15 cellular contexts compared by ENCODE assay signal in the genomic region with DNA sequence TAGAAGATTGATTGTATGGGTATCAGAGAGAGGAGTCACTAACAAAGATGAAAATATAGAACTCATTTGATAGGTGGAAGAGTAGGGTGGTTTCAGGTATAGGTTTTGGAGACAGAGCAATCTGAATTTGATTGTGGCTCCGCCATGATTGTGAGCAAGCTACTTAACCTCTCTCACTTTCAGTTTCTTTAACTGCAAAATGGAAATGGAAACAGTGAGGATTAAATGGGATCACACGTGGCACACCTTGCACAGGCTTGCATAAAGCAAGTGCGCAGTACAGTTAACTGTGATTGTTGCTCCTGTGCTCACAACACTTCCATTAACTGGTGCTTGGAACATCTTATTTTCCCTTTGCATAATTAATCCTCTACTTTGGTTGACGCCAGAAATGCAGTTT. TPM values are rescaled to one million over a fixed set of nuclear protein-coding genes. Genes with fewer than 3 reads are reported as not detected.
DNase-seq lines count a peak whose midpoint lies in the region; ATAC-seq and TF ChIP-seq lines count a peak whose summit lies in the region.
"Had no signal": no experiment of that assay in that cellular context is flagged by ENCODE, and none has a peak within 500 bp of the region (broad histone marks: within the 10 kb centered on the region; RNA-seq: fewer than 3 reads in every experiment).

No MANE protein-coding gene starts in this region.

- peaks cover 24% of the 10 kb centered on the region for H3K4me1 ChIP-seq in CD4-positive, CD25-positive, alpha-beta regulatory T cell (ENCODE audit: control insufficient read depth, insufficient read depth, low read length, poor library complexity, severe bottlenecking)
- peaks cover 11% of the 10 kb centered on the region for H3K4me1 ChIP-seq in KMS-11 (ENCODE audit: low read depth, poor library complexity, severe bottlenecking)
- no peaks in the 10 kb centered on the region for H3K4me1 ChIP-seq in thyroid gland
- peaks cover 7 to 8% of the 10 kb centered on the region in 2 donors for H3K4me1 ChIP-seq in gastrocnemius medialis
- H3K4me1 ChIP-seq: Caco-2, HAP-1 had no signal

- H3K4me3 ChIP-seq in CD4-positive, CD25-positive, alpha-beta regulatory T cell (ENCODE audit: low read depth, low read length) = no peak overlapping the region
- H3K4me3 ChIP-seq in KMS-11 (IDR thresholded peaks at IDR 0.05; ENCODE audit: insufficient read depth, low read depth, low read length) (no peak overlapping the region), thyroid gland (replicated peaks in 1 of 3) (no peak overlapping the region), gastrocnemius medialis (no peak overlapping the region)
- H3K4me3 ChIP-seq: HAP-1 had no signal

- DNase-seq in activated CD8-positive, alpha-beta T cell treated with anti-CD3 and anti-CD28 coated beads for 36 hours = no peak
- no peak for DNase-seq in activated CD8-positive, alpha-beta T cell treated with anti-CD3 and anti-CD28 coated beads, Interleukin-2, amount 10 ng/mL, durations not matched to agents 7 days and 5 days
- DNase-seq in CD4-positive, CD25-positive, alpha-beta regulatory T cell = no peak
- no peak for DNase-seq in thyroid gland
- no peak for DNase-seq in gastrocnemius medialis
- DNase-seq: C1 segment of cervical spinal cord; Caco-2; CD8-positive, alpha-beta memory T cell; DND-41; GF-D8 had no signal

- no peaks in the 10 kb centered on the region for H3K9me3 ChIP-seq in CD4-positive, CD25-positive, alpha-beta regulatory T cell (ENCODE audit: control insufficient read depth in 2 of 2, low read length in 2 of 2)
- H3K9me3 ChIP-seq in thyroid gland (no peaks in the 10 kb centered on the region), gastrocnemius medialis (no peaks in the 10 kb centered on the region)
- H3K9me3 ChIP-seq: Caco-2 had no signal

- no peak overlapping the region for H3K27ac Mint-ChIP-seq in activated CD8-positive, alpha-beta T cell treated with anti-CD3 and anti-CD28 coated beads for 36 hours
- no peak overlapping the region for H3K27ac Mint-ChIP-seq in activated CD8-positive, alpha-beta T cell treated with anti-CD3 and anti-CD28 coated beads, Interleukin-2, amount 10 ng/mL, durations not matched to agents 7 days and 5 days
- H3K27ac Mint-ChIP-seq in CD4-positive, CD25-positive, alpha-beta regulatory T cell = peak overlapping the region in 2 of 3 donors; percentile 46 to 53
- no peak overlapping the region for H3K27ac Mint-ChIP-seq in activated T-helper 17 cell treated with anti-CD3 and anti-CD28 coated beads, Interleukin-2, amount 50 U/mL, for 72 hours
- H3K27ac Mint-ChIP-seq: B cell had no signal

- H3K27ac ChIP-seq in CD4-positive, CD25-positive, alpha-beta regulatory T cell (ENCODE audit: insufficient read depth, low read length, poor library complexity, severe bottlenecking) = no peak overlapping the region
- peak overlapping the region; percentile 66 for H3K27ac ChIP-seq in KMS-11
- H3K27ac ChIP-seq in thyroid gland = no peak overlapping the region
- no peak overlapping the region for H3K27ac ChIP-seq in gastrocnemius medialis

- peaks cover 4% of the 10 kb centered on the region for H3K36me3 ChIP-seq in CD4-positive, CD25-positive, alpha-beta regulatory T cell (ENCODE audit: control insufficient read depth, insufficient read depth, low read length)
- H3K36me3 ChIP-seq in KMS-11 (ENCODE audit: insufficient read depth) = no peaks in the 10 kb centered on the region
- no peaks in the 10 kb centered on the region for H3K36me3 ChIP-seq in thyroid gland
- no peaks in the 10 kb centered on the region for H3K36me3 ChIP-seq in gastrocnemius medialis
- H3K36me3 ChIP-seq: HAP-1 had no signal

- no peaks in the 10 kb centered on the region for H4K20me1 ChIP-seq in KMS-11 (ENCODE audit: insufficient read depth)

- POLR2A ChIA-PET in activated CD8-positive, alpha-beta T cell treated with anti-CD3 and anti-CD28 coated beads for 36 hours (lab: Charles Lee) = no interaction called here
- POLR2A ChIA-PET in activated CD8-positive, alpha-beta T cell treated with anti-CD3 and anti-CD28 coated beads, Interleukin-2, amount 10 ng/mL, durations not matched to agents 7 days and 5 days (lab: Charles Lee) = interaction anchor here (0.9 kb wide), 1 partner anchor 13 kb away, joined by 3 read pairs; no protein-coding TSS in a partner anchor

- peak overlapping the region; percentile 72 for H2AFZ ChIP-seq in KMS-11 (ENCODE audit: low read depth)

- no peak for TF ChIP-seq POLR2A in thyroid gland (IDR thresholded peaks at IDR 0.05)
- no peak for TF ChIP-seq POLR2A in gastrocnemius medialis (IDR thresholded peaks at IDR 0.05)

- in situ Hi-C loops in gastrocnemius medialis (cut with MboI; ENCODE audit: low sequenced_read_pairs in 4 of 4) = no loop called here

- peak; percentile 24 for ATAC-seq in activated CD8-positive, alpha-beta T cell treated with anti-CD3 and anti-CD28 coated beads for 36 hours
- ATAC-seq in activated CD8-positive, alpha-beta T cell treated with anti-CD3 and anti-CD28 coated beads, Interleukin-2, amount 10 ng/mL, durations not matched to agents 7 days and 5 days = no peak
- ATAC-seq in CD4-positive, CD25-positive, alpha-beta regulatory T cell (ENCODE audit: low read depth in 2 of 2) = no peak
- ATAC-seq in activated T-helper 17 cell treated with anti-CD3 and anti-CD28 coated beads, Interleukin-2, amount 50 U/mL, for 72 hours (replicated peaks) = peak; percentile 60
- no peak for ATAC-seq in gastrocnemius medialis
- ATAC-seq: HepG2 had no signal

- H3K27me3 ChIP-seq in CD4-positive, CD25-positive, alpha-beta regulatory T cell (ENCODE audit: control insufficient read depth, insufficient read depth, low read length) = no peaks in the 10 kb centered on the region
- H3K27me3 ChIP-seq in KMS-11 (ENCODE audit: insufficient read depth, low read depth) (no peaks in the 10 kb centered on the region), thyroid gland (no peaks in the 10 kb centered on the region), gastrocnemius medialis (no peaks in the 10 kb centered on the region)

- H3K27me3 Mint-ChIP-seq in activated CD8-positive, alpha-beta T cell treated with anti-CD3 and anti-CD28 coated beads for 36 hours = no peaks in the 10 kb centered on the region
- H3K27me3 Mint-ChIP-seq in activated CD8-positive, alpha-beta T cell treated with anti-CD3 and anti-CD28 coated beads, Interleukin-2, amount 10 ng/mL, durations not matched to agents 7 days and 5 days (ENCODE audit: low read depth) = peaks cover 4% of the 10 kb centered on the region
- no peaks in the 10 kb centered on the region for H3K27me3 Mint-ChIP-seq in CD4-positive, CD25-positive, alpha-beta regulatory T cell
- H3K27me3 Mint-ChIP-seq in activated T-helper 17 cell treated with anti-CD3 and anti-CD28 coated beads, Interleukin-2, amount 50 U/mL, for 72 hours = no peaks in the 10 kb centered on the region
- H3K27me3 Mint-ChIP-seq: CD8-positive, alpha-beta memory T cell had no signal

- H3K9ac ChIP-seq in KMS-11 = peak overlapping the region; percentile 32; the same call in 1 of the 2 replicates

- H3K4me2 ChIP-seq in KMS-11 = peak overlapping the region; percentile 31

- H3K4me1 Mint-ChIP-seq in activated CD8-positive, alpha-beta T cell treated with anti-CD3 and anti-CD28 coated beads for 36 hours (ENCODE audit: low read depth) = peaks cover 22% of the 10 kb centered on the region
- H3K4me1 Mint-ChIP-seq in activated CD8-positive, alpha-beta T cell treated with anti-CD3 and anti-CD28 coated beads, Interleukin-2, amount 10 ng/mL, durations not matched to agents 7 days and 5 days (ENCODE audit: low read depth) = no peaks in the 10 kb centered on the region
- peaks cover 23 to 66% (median 46%) of the 10 kb centered on the region in 4 donors for H3K4me1 Mint-ChIP-seq in CD4-positive, CD25-positive, alpha-beta regulatory T cell
- H3K4me1 Mint-ChIP-seq in activated T-helper 17 cell treated with anti-CD3 and anti-CD28 coated beads, Interleukin-2, amount 50 U/mL, for 72 hours = peaks cover 11% of the 10 kb centered on the region
- H3K4me1 Mint-ChIP-seq: B cell had no signal

- H3K79me2 ChIP-seq in KMS-11 (ENCODE audit: insufficient read depth, low read depth) = no peaks in the 10 kb centered on the region

- WGBS in thyroid gland, 2 donors = 93 to 94% methylated on average over 4 of the region's 4 CpGs

- H3K4me3 Mint-ChIP-seq in activated CD8-positive, alpha-beta T cell treated with anti-CD3 and anti-CD28 coated beads for 36 hours = no peak overlapping the region
- H3K4me3 Mint-ChIP-seq in activated CD8-positive, alpha-beta T cell treated with anti-CD3 and anti-CD28 coated beads, Interleukin-2, amount 10 ng/mL, durations not matched to agents 7 days and 5 days = no peak overlapping the region
- H3K4me3 Mint-ChIP-seq in CD4-positive, CD25-positive, alpha-beta regulatory T cell = no peak overlapping the region
- H3K4me3 Mint-ChIP-seq in activated T-helper 17 cell treated with anti-CD3 and anti-CD28 coated beads, Interleukin-2, amount 50 U/mL, for 72 hours = no peak overlapping the region
- H3K4me3 Mint-ChIP-seq: B cell had no signal

- peaks cover 13% of the 10 kb centered on the region for H3K36me3 Mint-ChIP-seq in activated CD8-positive, alpha-beta T cell treated with anti-CD3 and anti-CD28 coated beads for 36 hours (ENCODE audit: low read depth)
- H3K36me3 Mint-ChIP-seq in activated CD8-positive, alpha-beta T cell treated with anti-CD3 and anti-CD28 coated beads, Interleukin-2, amount 10 ng/mL, durations not matched to agents 7 days and 5 days (ENCODE audit: low read depth) = no peaks in the 10 kb centered on the region
- peaks cover 48% of the 10 kb centered on the region for H3K36me3 Mint-ChIP-seq in CD4-positive, CD25-positive, alpha-beta regulatory T cell
- no peaks in the 10 kb centered on the region for H3K36me3 Mint-ChIP-seq in activated T-helper 17 cell treated with anti-CD3 and anti-CD28 coated beads, Interleukin-2, amount 50 U/mL, for 72 hours (ENCODE audit: low read depth)

- no peak for TF ChIP-seq CTCF in activated CD8-positive, alpha-beta T cell treated with anti-CD3 and anti-CD28 coated beads for 36 hours (IDR thresholded peaks at IDR 0.05)
- TF ChIP-seq CTCF in KMS-11 (conservative IDR thresholded peaks at IDR 0.05; ENCODE audit: low read depth, low read length) (no peak), thyroid gland (IDR thresholded peaks at IDR 0.05) (no peak), gastrocnemius medialis (IDR thresholded peaks at IDR 0.05 in 4 of 5, conservative IDR thresholded peaks at IDR 0.05 in 1 of 5) (no peak)

- intact Hi-C loops in activated CD8-positive, alpha-beta T cell treated with anti-CD3 and anti-CD28 coated beads for 36 hours (cut with micrococcal nuclease) = no loop called here
- intact Hi-C loops in thyroid gland (cut with DNase I) = no loop called here
- intact Hi-C loops in gastrocnemius medialis (cut with DNase I; ENCODE audit: low total_unique reads) = no loop called here

- CTCF ChIA-PET in activated CD8-positive, alpha-beta T cell treated with anti-CD3 and anti-CD28 coated beads for 36 hours (lab: Charles Lee) = interaction anchor here (1.0 to 1.3 kb wide), 2 partner anchors 61 to 332 kb away, joined by 3 read pairs; no protein-coding TSS in a partner anchor
- CTCF ChIA-PET in activated CD8-positive, alpha-beta T cell treated with anti-CD3 and anti-CD28 coated beads, Interleukin-2, amount 10 ng/mL, durations not matched to agents 7 days and 5 days (lab: Charles Lee) = interaction anchor here (1.9 to 2.4 kb wide), 2 partner anchors 10 to 12 kb away, joined by 8 read pairs; no protein-coding TSS in a partner anchor

- H3K9me3 Mint-ChIP-seq in activated CD8-positive, alpha-beta T cell treated with anti-CD3 and anti-CD28 coated beads for 36 hours = peaks cover 13% of the 10 kb centered on the region
- H3K9me3 Mint-ChIP-seq in activated CD8-positive, alpha-beta T cell treated with anti-CD3 and anti-CD28 coated beads, Interleukin-2, amount 10 ng/mL, durations not matched to agents 7 days and 5 days (ENCODE audit: insufficient read depth) = peaks cover 4% of the 10 kb centered on the region
- peaks cover 0 to 13% (median 5%) of the 10 kb centered on the region in 7 donors for H3K9me3 Mint-ChIP-seq in CD4-positive, CD25-positive, alpha-beta regulatory T cell
- peaks cover 5% of the 10 kb centered on the region for H3K9me3 Mint-ChIP-seq in activated T-helper 17 cell treated with anti-CD3 and anti-CD28 coated beads, Interleukin-2, amount 50 U/mL, for 72 hours

RNA-seq across cellular contexts. Expression of a gene that starts 54.9 kb away (rescaled TPM):
- 1 to 10 TPM; 4.8 to 5.3 TPM for total RNA-seq in activated CD8-positive, alpha-beta T cell treated with anti-CD3 and anti-CD28 coated beads for 36 hours
- total RNA-seq in activated CD8-positive, alpha-beta T cell treated with anti-CD3 and anti-CD28 coated beads, Interleukin-2, amount 10 ng/mL, durations not matched to agents 7 days and 5 days = 1 to 10 TPM; 3.5 to 5.0 TPM
- total RNA-seq in CD4-positive, CD25-positive, alpha-beta regulatory T cell = 78.9 TPM
- polyA plus RNA-seq in CD4-positive, CD25-positive, alpha-beta regulatory T cell = 10 to 100 TPM; 25.8 to 28.1 (median 26.5) TPM
- 10 to 100 TPM; 12.1 to 24.0 TPM for total RNA-seq in activated T-helper 17 cell treated with anti-CD3 and anti-CD28 coated beads, Interleukin-2, amount 50 U/mL, for 72 hours
- total RNA-seq in thyroid gland (10 to 100 TPM; 21.8 to 24.4 (median 22.8) TPM), gastrocnemius medialis (1 to 10 TPM; 1.6 to 6.6 (median 4.8) TPM)

Comparison
In these comparisons a context has a peak if more than half of its experiments do, and no peak if none do; other contexts are left out.
1. ATAC-seq: peak in activated CD8-positive, alpha-beta T cell treated with anti-CD3 and anti-CD28 coated beads for 36 hours (single experiment) and activated T-helper 17 cell treated with anti-CD3 and anti-CD28 coated beads, Interleukin-2, amount 50 U/mL, for 72 hours (single experiment); none in activated CD8-positive, alpha-beta T cell treated with anti-CD3 and anti-CD28 coated beads, Interleukin-2, amount 10 ng/mL, durations not matched to agents 7 days and 5 days (single experiment), CD4-positive, CD25-positive, alpha-beta regulatory T cell (0 of 2) and gastrocnemius medialis (0 of 2).
2. H3K27ac Mint-ChIP-seq: peak in CD4-positive, CD25-positive, alpha-beta regulatory T cell (2 of 3); none in activated CD8-positive, alpha-beta T cell treated with anti-CD3 and anti-CD28 coated beads for 36 hours (single experiment), activated CD8-positive, alpha-beta T cell treated with anti-CD3 and anti-CD28 coated beads, Interleukin-2, amount 10 ng/mL, durations not matched to agents 7 days and 5 days (single experiment) and activated T-helper 17 cell treated with anti-CD3 and anti-CD28 coated beads, Interleukin-2, amount 50 U/mL, for 72 hours (single experiment).